Comparison of ENCODE assay signal across 10 cellular contexts in genomic region chr18:51953521-51953920, GRCh38.
DNase-seq lines count a peak whose midpoint lies in the region; ATAC-seq lines count a peak whose summit lies in the region.
"Had no signal": no experiment of that assay in that cellular context is flagged by ENCODE, and none has a peak within 500 bp of the region (broad histone marks: within the 10 kb centered on the region; RNA-seq: fewer than 3 reads in every experiment).

No MANE protein-coding gene starts in this region.

- no peaks in the 10 kb centered on the region for H3K27me3 ChIP-seq in H7 (ENCODE audit: control insufficient read depth, insufficient read depth, low read length)

- no peak overlapping the region for H3K4me3 ChIP-seq in H7 (ENCODE audit: insufficient read depth, low read depth, low read length)

- H3K36me3 ChIP-seq in H7 (replicated peaks; ENCODE audit: control insufficient read depth, insufficient read depth, low read length) = no peaks in the 10 kb centered on the region

- peak; percentile 89 for ATAC-seq in GM18909 (IDR thresholded peaks at IDR 0.05; ENCODE audit: poor library complexity, unreplicated experiment)
- peak; percentile 78 for ATAC-seq in GM21576 (IDR thresholded peaks at IDR 0.05; ENCODE audit: unreplicated experiment)
- peak; percentile 79 for ATAC-seq in HG03135 (IDR thresholded peaks at IDR 0.05; ENCODE audit: unreplicated experiment)
- ATAC-seq: activated CD8-positive, alpha-beta memory T cell treated with anti-CD3 and anti-CD28 coated beads, Interleukin-2, amount 10 ng/mL, durations not matched to agents 7 days and 5 days; HCT116; T-helper 17 cell had no signal

- peak; percentile 5 for DNase-seq in left kidney (ENCODE audit: low read depth, low spot score)
- no peak for DNase-seq in amniotic stem cell (lab: John Stamatoyannopoulos, UW)
- DNase-seq in H7 = no peak
- DNase-seq in activated CD8-positive, alpha-beta memory T cell treated with anti-CD3 and anti-CD28 coated beads, Interleukin-2, amount 50 U/mL, for 48 hours = no peak
- DNase-seq: activated CD8-positive, alpha-beta memory T cell treated with anti-CD3 and anti-CD28 coated beads, Interleukin-2, amount 10 ng/mL, durations not matched to agents 7 days and 5 days; T-helper 17 cell had no signal
